In the genomic region with DNA sequence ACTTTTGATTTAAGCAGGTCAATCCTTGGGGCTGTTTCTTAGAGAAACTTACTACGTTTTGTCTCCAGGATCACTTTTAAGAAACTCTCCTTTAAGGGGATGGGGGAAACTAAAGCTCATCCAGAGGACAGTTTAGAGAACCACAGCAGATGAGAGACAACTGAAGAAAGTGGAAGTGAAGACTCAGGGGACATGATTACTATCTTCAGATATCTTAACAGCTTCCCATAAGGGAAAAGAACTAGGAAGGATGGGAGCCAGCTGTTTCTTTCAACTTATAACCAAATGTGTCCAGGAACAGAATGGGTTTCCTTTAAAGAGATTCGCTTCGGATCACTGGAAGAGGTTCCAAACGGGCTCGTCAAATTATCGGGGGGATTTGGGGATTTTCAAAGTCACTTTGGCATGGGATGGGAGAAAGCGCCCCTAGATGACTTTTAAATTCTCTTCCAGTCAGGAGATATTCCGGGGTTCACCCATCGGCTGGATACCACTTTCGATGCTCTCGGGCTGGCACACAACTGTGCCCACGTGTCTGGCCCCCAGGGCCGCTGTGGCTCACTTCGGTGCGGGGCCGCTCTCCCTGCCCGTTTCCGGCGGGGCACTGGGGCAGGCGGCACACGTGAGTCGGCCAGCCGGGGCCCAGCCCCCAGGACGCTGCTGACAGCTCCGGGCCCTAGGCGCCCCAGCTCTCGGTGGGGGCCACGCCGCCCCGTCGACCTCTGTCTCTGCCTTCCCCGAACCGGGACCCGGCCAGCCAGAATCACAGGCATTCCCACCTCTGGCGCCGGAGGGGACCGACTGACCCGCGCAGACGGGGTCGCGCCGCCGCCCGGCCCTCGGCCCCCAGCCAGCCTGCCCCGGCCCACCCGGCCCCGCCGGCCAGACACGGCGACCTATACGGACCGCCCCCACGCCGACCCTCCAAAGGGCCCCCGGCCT, we compare ENCODE assay signal across 1 cellular context.
TF ChIP-seq lines count a peak whose summit lies in the region.

No MANE protein-coding gene starts in this region.

TF ChIP-seq in K562, 482 proteins besides CTCF, POLR2A, EP300 and RAD21 (continued from another document and continues in another):
- no peak for TF ChIP-seq TRIM28 (IDR thresholded peaks at IDR 0.05)
- no peak for TF ChIP-seq POU5F1 (IDR thresholded peaks at IDR 0.05; ENCODE audit: borderline replicate concordance, low read depth, low read length, partially characterized antibody)
- TF ChIP-seq MTF1 (CRISPR knock-in tag; IDR thresholded peaks at IDR 0.05; ENCODE audit: borderline replicate concordance), result no peak
- no peak for TF ChIP-seq CHD7 (IDR thresholded peaks at IDR 0.05; ENCODE audit: low read depth, low read length)
- TF ChIP-seq ZNF41 (CRISPR knock-in tag; conservative IDR thresholded peaks at IDR 0.05), result no peak
- no peak for TF ChIP-seq ZNF316 (IDR thresholded peaks at IDR 0.05)
- TF ChIP-seq, protein P1, sequence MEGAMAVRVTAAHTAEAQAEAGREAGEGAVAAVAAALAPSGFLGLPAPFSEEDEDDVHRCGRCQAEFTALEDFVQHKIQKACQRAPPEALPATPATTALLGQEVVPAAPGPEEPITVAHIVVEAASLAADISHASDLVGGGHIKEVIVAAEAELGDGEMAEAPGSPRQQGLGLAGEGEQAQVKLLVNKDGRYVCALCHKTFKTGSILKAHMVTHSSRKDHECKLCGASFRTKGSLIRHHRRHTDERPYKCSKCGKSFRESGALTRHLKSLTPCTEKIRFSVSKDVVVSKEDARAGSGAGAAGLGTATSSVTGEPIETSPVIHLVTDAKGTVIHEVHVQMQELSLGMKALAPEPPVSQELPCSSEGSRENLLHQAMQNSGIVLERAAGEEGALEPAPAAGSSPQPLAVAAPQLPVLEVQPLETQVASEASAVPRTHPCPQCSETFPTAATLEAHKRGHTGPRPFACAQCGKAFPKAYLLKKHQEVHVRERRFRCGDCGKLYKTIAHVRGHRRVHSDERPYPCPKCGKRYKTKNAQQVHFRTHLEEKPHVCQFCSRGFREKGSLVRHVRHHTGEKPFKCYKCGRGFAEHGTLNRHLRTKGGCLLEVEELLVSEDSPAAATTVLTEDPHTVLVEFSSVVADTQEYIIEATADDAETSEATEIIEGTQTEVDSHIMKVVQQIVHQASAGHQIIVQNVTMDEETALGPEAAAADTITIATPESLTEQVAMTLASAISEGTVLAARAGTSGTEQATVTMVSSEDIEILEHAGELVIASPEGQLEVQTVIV (CRISPR knock-in tag; IDR thresholded peaks at IDR 0.05; ENCODE audit: borderline replicate concordance), result no peak
- no peak for TF ChIP-seq RBM17 (IDR thresholded peaks at IDR 0.05; ENCODE audit: borderline replicate concordance, low read depth, low read length)
- TF ChIP-seq ZNF436 (CRISPR knock-in tag; IDR thresholded peaks at IDR 0.05), result no peak
- TF ChIP-seq ZNF507 (tag; conservative IDR thresholded peaks at IDR 0.05), result no peak
- TF ChIP-seq ZBTB33 (CRISPR knock-in tag; IDR thresholded peaks at IDR 0.05), result no peak
- no peak for TF ChIP-seq TCF7L2 (IDR thresholded peaks at IDR 0.05; ENCODE audit: low read depth, low read length)
- TF ChIP-seq POLR2AphosphoS5 (IDR thresholded peaks at IDR 0.05; ENCODE audit: control insufficient read depth, insufficient read depth, low read depth, low read length), result no peak
- TF ChIP-seq HDGF (IDR thresholded peaks at IDR 0.05), result no peak
- no peak for TF ChIP-seq ZKSCAN8 (CRISPR knock-in tag; IDR thresholded peaks at IDR 0.05)
- TF ChIP-seq GABPA (tag; conservative IDR thresholded peaks at IDR 0.05; ENCODE audit: low read depth), result no peak; the same call in 1 of the 2 replicates
- no peak for TF ChIP-seq GATA2 (CRISPR knock-in tag; IDR thresholded peaks at IDR 0.05)
- TF ChIP-seq ZFP1 (CRISPR knock-in tag; IDR thresholded peaks at IDR 0.05), result no peak
- TF ChIP-seq KLF10 (CRISPR knock-in tag; IDR thresholded peaks at IDR 0.05), result no peak
- TF ChIP-seq NCOA1 (IDR thresholded peaks at IDR 0.05; ENCODE audit: low read depth), result no peak
- no peak for TF ChIP-seq RUNX1 (IDR thresholded peaks at IDR 0.05; ENCODE audit: low read depth)
- TF ChIP-seq NR2F6 (CRISPR knock-in tag; IDR thresholded peaks at IDR 0.05), result no peak
- TF ChIP-seq NFXL1 (CRISPR knock-in tag; IDR thresholded peaks at IDR 0.05), result no peak
- no peak for TF ChIP-seq ZNF407 (IDR thresholded peaks at IDR 0.05; ENCODE audit: low read depth)
- TF ChIP-seq CHD1 (IDR thresholded peaks at IDR 0.05; ENCODE audit: low read length), result peak; percentile 8
- TF ChIP-seq ZNF695 (CRISPR knock-in tag; IDR thresholded peaks at IDR 0.05), result no peak
- no peak for TF ChIP-seq ZNF384 (IDR thresholded peaks at IDR 0.05; ENCODE audit: low read depth, low read length)
- peak; percentile 86; the same call in 1 of the 2 replicates for TF ChIP-seq NR4A1 (CRISPR knock-in tag; IDR thresholded peaks at IDR 0.05)
- TF ChIP-seq NR4A1 (tag; IDR thresholded peaks at IDR 0.05), result no peak
- no peak for TF ChIP-seq FUS (optimal IDR thresholded peaks at IDR 0.05; ENCODE audit: low read depth, low read length)
- TF ChIP-seq ZC3H11A (IDR thresholded peaks at IDR 0.05; ENCODE audit: low read depth, low read length), result no peak
